1 cellular context compared by ENCODE assay signal in genomic region chr16:11094075-11094593, GRCh38.
TF ChIP-seq lines count a peak whose summit lies in the region.

No MANE protein-coding gene starts in this region.

TF ChIP-seq in GM23338, 12 proteins besides CTCF, POLR2A, EP300 and RAD21 (continued from another document):
- no peak for TF ChIP-seq ZNF462 (CRISPR knock-in tag; IDR thresholded peaks at IDR 0.05)
- no peak for TF ChIP-seq NANOG (IDR thresholded peaks at IDR 0.05; ENCODE audit: borderline replicate concordance)
- no peak for TF ChIP-seq ETS1 (IDR thresholded peaks at IDR 0.05)
- TF ChIP-seq JUNB (IDR thresholded peaks at IDR 0.05; ENCODE audit: unreplicated experiment) = no peak
- TF ChIP-seq ZNF331 (CRISPR knock-in tag; IDR thresholded peaks at IDR 0.05; ENCODE audit: low read depth) = no peak
- TF ChIP-seq POLR2AphosphoS5 (IDR thresholded peaks at IDR 0.05; ENCODE audit: low read depth) = no peak
